ENCODE assay signal across 16 cellular contexts in genomic region chr1:107954719-107955415, GRCh38.
DNase-seq lines count a peak whose midpoint lies in the region; ATAC-seq and TF ChIP-seq lines count a peak whose summit lies in the region.
"Had no signal": no experiment of that assay in that cellular context is flagged by ENCODE, and none has a peak within 500 bp of the region (broad histone marks: within the 10 kb centered on the region; RNA-seq: fewer than 3 reads in every experiment).

No MANE protein-coding gene starts in this region.

- no peaks in the 10 kb centered on the region for H3K9me2 ChIP-seq in DOHH2 (replicated peaks; ENCODE audit: control insufficient read depth, low read length)

- no peak overlapping the region for H3K27ac Mint-ChIP-seq in effector memory CD8-positive, alpha-beta T cell
- peak overlapping the region; percentile 63 for H3K27ac Mint-ChIP-seq in stimulated activated memory B cell treated with anti-CD40 and anti-IgM and Interleukin-4, amounts not matched to agents 10 μg/mL and 1 μg/mL and 100 μg/mL, for 72 hours
- H3K27ac Mint-ChIP-seq: T-cell had no signal

- H3K79me2 ChIP-seq in DOHH2 (ENCODE audit: control insufficient read depth, low read length): no peaks in the 10 kb centered on the region

- 0 out of 2 replicates have a peak overlapping the region, but pooled peaks have one; percentile 1 for H3K4me3 ChIP-seq in DOHH2 (ENCODE audit: low read length)
- H3K4me3 ChIP-seq: SK-N-MC had no signal

- no peaks in the 10 kb centered on the region for H4K20me1 ChIP-seq in DOHH2 (ENCODE audit: control insufficient read depth, insufficient read depth, low read depth, low read length)

- H3K4me1 Mint-ChIP-seq in effector memory CD8-positive, alpha-beta T cell (ENCODE audit: low read depth in 2 of 2): peaks cover 28 to 51% of the 10 kb centered on the region in 2 donors
- H3K4me1 Mint-ChIP-seq in stimulated activated memory B cell treated with anti-CD40 and anti-IgM and Interleukin-4, amounts not matched to agents 10 μg/mL and 1 μg/mL and 100 μg/mL, for 72 hours: peaks cover 46% of the 10 kb centered on the region

- H3K4me3 Mint-ChIP-seq in effector memory CD8-positive, alpha-beta T cell: peak overlapping the region in 1 of 2 donors; percentile 48
- no peak overlapping the region for H3K4me3 Mint-ChIP-seq in stimulated activated memory B cell treated with anti-CD40 and anti-IgM and Interleukin-4, amounts not matched to agents 10 μg/mL and 1 μg/mL and 100 μg/mL, for 72 hours
- H3K4me3 Mint-ChIP-seq: CD14-positive monocyte, T-cell had no signal

- no peak for TF ChIP-seq CTCF in DOHH2 (IDR thresholded peaks at IDR 0.05; ENCODE audit: low read depth, low read length, poor library complexity, severe bottlenecking)

- no peaks in the 10 kb centered on the region for H3K9me3 Mint-ChIP-seq in effector memory CD8-positive, alpha-beta T cell
- no peaks in the 10 kb centered on the region for H3K9me3 Mint-ChIP-seq in stimulated activated memory B cell treated with anti-CD40 and anti-IgM and Interleukin-4, amounts not matched to agents 10 μg/mL and 1 μg/mL and 100 μg/mL, for 72 hours
- H3K9me3 Mint-ChIP-seq: CD14-positive monocyte, T-cell had no signal

- no peak for DNase-seq in effector memory CD8-positive, alpha-beta T cell
- DNase-seq in AG08395 (ENCODE audit: low spot score) (no peak), DMS114 treated with DMSO at 0.1 percent for 48 hours (lab: John Stamatoyannopoulos, UW; ENCODE audit: unreplicated experiment) (no peak), NOMO-1 treated with DMSO at 0.1 percent for 48 hours (lab: John Stamatoyannopoulos, UW; ENCODE audit: unreplicated experiment) (no peak)
- DNase-seq: H7; IMR-90; NCI-H1105; NK-92 treated with Interleukin-12 subunit alpha and Interleukin-12 subunit beta, amount 100 ng/mL, for 24 hours; T-cell had no signal

- no peaks in the 10 kb centered on the region for H3K27me3 Mint-ChIP-seq in effector memory CD8-positive, alpha-beta T cell
- H3K27me3 Mint-ChIP-seq in stimulated activated memory B cell treated with anti-CD40 and anti-IgM and Interleukin-4, amounts not matched to agents 10 μg/mL and 1 μg/mL and 100 μg/mL, for 72 hours: no peaks in the 10 kb centered on the region
- H3K27me3 Mint-ChIP-seq: T-cell had no signal

- peak; percentile 51 for ATAC-seq in HG02885 (IDR thresholded peaks at IDR 0.05; ENCODE audit: poor library complexity, unreplicated experiment)
- peak; percentile 73 for ATAC-seq in effector memory CD8-positive, alpha-beta T cell (replicated peaks)
- no peak for ATAC-seq in stimulated activated memory B cell treated with anti-CD40 and anti-IgM and Interleukin-4, amounts not matched to agents 10 μg/mL and 1 μg/mL and 100 μg/mL, for 72 hours
- ATAC-seq: Panc1, Right ventricle myocardium inferior had no signal

- H3K27ac ChIP-seq in DOHH2 (ENCODE audit: low read depth, low read length): no peak overlapping the region
- H3K27ac ChIP-seq: SK-N-MC had no signal

- H3K36me3 Mint-ChIP-seq in effector memory CD8-positive, alpha-beta T cell (ENCODE audit: insufficient read depth): no peaks in the 10 kb centered on the region
- H3K36me3 Mint-ChIP-seq in stimulated activated memory B cell treated with anti-CD40 and anti-IgM and Interleukin-4, amounts not matched to agents 10 μg/mL and 1 μg/mL and 100 μg/mL, for 72 hours: peaks cover 7% of the 10 kb centered on the region
- H3K36me3 Mint-ChIP-seq: T-cell had no signal

- H3K36me3 ChIP-seq in DOHH2 (ENCODE audit: control insufficient read depth, low read length): no peaks in the 10 kb centered on the region

- H3K9me3 ChIP-seq in DOHH2 (ENCODE audit: control insufficient read depth, insufficient read depth, low read length): no peaks in the 10 kb centered on the region

- H3K27me3 ChIP-seq in DOHH2 (ENCODE audit: control insufficient read depth, low read length): no peaks in the 10 kb centered on the region

- peak overlapping the region; percentile 39 for H3K4me2 ChIP-seq in DOHH2 (ENCODE audit: low read length)

- peaks cover 39% of the 10 kb centered on the region for H3K4me1 ChIP-seq in DOHH2 (ENCODE audit: control insufficient read depth, low read length)

- H3F3A ChIP-seq in DOHH2 (ENCODE audit: control insufficient read depth, insufficient read depth): no peaks in the 10 kb centered on the region
